ENCODE assay signal across 18 cellular contexts in the genomic region with DNA sequence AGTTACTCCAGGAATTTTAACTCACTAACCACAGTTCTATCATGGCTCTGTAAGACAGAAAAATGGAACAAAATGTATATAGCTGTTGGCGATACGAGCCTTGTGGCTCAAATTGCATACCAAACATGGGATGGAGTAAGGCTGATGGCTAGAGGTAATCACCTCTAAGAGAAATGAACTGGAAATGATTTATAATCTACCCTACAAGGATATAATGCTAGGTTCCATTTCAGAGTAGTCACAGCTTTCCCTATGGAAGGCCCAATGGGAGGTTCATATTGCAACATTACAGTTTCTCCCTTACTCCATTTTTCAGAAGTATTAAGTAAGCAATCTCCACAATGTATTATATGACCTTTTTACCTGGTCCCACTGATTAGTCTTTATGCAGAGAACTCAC.
DNase-seq lines count a peak whose midpoint lies in the region; ATAC-seq, FAIRE-seq and TF ChIP-seq lines count a peak whose summit lies in the region.
"Had no signal": no experiment of that assay in that cellular context is flagged by ENCODE, and none has a peak within 500 bp of the region (broad histone marks: within the 10 kb centered on the region; RNA-seq: fewer than 3 reads in every experiment).

No MANE protein-coding gene starts in this region.

- H2AFZ ChIP-seq in KMS-11 (ENCODE audit: low read depth) = no peak overlapping the region

- DNase-seq in D721Med (ENCODE audit: insufficient read length, low spot score) = no peak
- no peak for DNase-seq in SK-N-MC (ENCODE audit: low read depth, low spot score)
- DNase-seq in fibroblast of villous mesenchyme (ENCODE audit: low read depth) = peak; percentile 29
- DNase-seq in activated naive CD8-positive, alpha-beta T cell treated with anti-CD3 and anti-CD28 coated beads, Interleukin-2, amount 50 U/mL, for 24 hours = no peak
- DNase-seq in HK-2 (ENCODE audit: unreplicated experiment) = no peak
- DNase-seq: ACHN; CD4-positive, alpha-beta memory T cell; DMS 273 treated with DMSO at 0.1 percent for 48 hours; H7; MV-4-11; NCI-H1436 treated with DMSO at 0.1 percent for 48 hours; NCI-H82; SHP77 treated with DMSO at 0.1 percent for 48 hours had no signal

- H3K4me3 Mint-ChIP-seq in activated naive CD8-positive, alpha-beta T cell treated with anti-CD3 and anti-CD28 coated beads, Interleukin-2, amount 50 U/mL, for 24 hours = no peak overlapping the region
- H3K4me3 Mint-ChIP-seq: B cell; CD4-positive, alpha-beta memory T cell; IgD-negative memory B cell had no signal

- H4K20me1 ChIP-seq in KMS-11 (ENCODE audit: insufficient read depth) = no peaks in the 10 kb centered on the region

- TF ChIP-seq CTCF in D721Med (IDR thresholded peaks at IDR 0.05; ENCODE audit: insufficient read depth, missing control alignments) (no peak), KMS-11 (conservative IDR thresholded peaks at IDR 0.05; ENCODE audit: low read depth, low read length) (no peak), fibroblast of villous mesenchyme (IDR thresholded peaks at IDR 0.05; ENCODE audit: insufficient read depth, low read depth, low read length) (no peak)

- H3K27me3 Mint-ChIP-seq in activated naive CD8-positive, alpha-beta T cell treated with anti-CD3 and anti-CD28 coated beads, Interleukin-2, amount 50 U/mL, for 24 hours = no peaks in the 10 kb centered on the region
- H3K27me3 Mint-ChIP-seq: B cell; CD4-positive, alpha-beta memory T cell; IgD-negative memory B cell had no signal

- peak overlapping the region; percentile 7; the same call in 1 of the 2 replicates for H3K27ac ChIP-seq in KMS-11
- H3K27ac ChIP-seq in SK-N-MC = peak overlapping the region; percentile 80

- H3K79me2 ChIP-seq in KMS-11 (ENCODE audit: insufficient read depth, low read depth) = no peaks in the 10 kb centered on the region

- no peak overlapping the region for H3K27ac Mint-ChIP-seq in activated naive CD8-positive, alpha-beta T cell treated with anti-CD3 and anti-CD28 coated beads, Interleukin-2, amount 50 U/mL, for 24 hours
- H3K27ac Mint-ChIP-seq: B cell, IgD-negative memory B cell had no signal

- H3K36me3 ChIP-seq in KMS-11 (ENCODE audit: insufficient read depth) (no peaks in the 10 kb centered on the region), SK-N-MC (ENCODE audit: insufficient read depth, low read length) (peaks cover 11% of the 10 kb centered on the region)

- H3K4me1 ChIP-seq in KMS-11 (ENCODE audit: low read depth, poor library complexity, severe bottlenecking) = peaks cover 52% of the 10 kb centered on the region

- H3K9me3 ChIP-seq in SK-N-MC (ENCODE audit: low read depth, low read length) = no peaks in the 10 kb centered on the region

- no peaks in the 10 kb centered on the region for H3K27me3 ChIP-seq in KMS-11 (ENCODE audit: insufficient read depth, low read depth)

- peaks cover 5% of the 10 kb centered on the region for H3K4me1 Mint-ChIP-seq in activated naive CD8-positive, alpha-beta T cell treated with anti-CD3 and anti-CD28 coated beads, Interleukin-2, amount 50 U/mL, for 24 hours
- H3K4me1 Mint-ChIP-seq: B cell had no signal

- no peak for ATAC-seq in activated naive CD8-positive, alpha-beta T cell treated with anti-CD3 and anti-CD28 coated beads, Interleukin-2, amount 50 U/mL, for 24 hours
- no peak for ATAC-seq in GM21390 (IDR thresholded peaks at IDR 0.05; ENCODE audit: unreplicated experiment)

- no peak overlapping the region for H3K4me2 ChIP-seq in KMS-11

- no peaks in the 10 kb centered on the region for H3K9me3 Mint-ChIP-seq in activated naive CD8-positive, alpha-beta T cell treated with anti-CD3 and anti-CD28 coated beads, Interleukin-2, amount 50 U/mL, for 24 hours
- H3K9me3 Mint-ChIP-seq: IgD-negative memory B cell had no signal

- H3K4me3 ChIP-seq in KMS-11 (IDR thresholded peaks at IDR 0.05; ENCODE audit: insufficient read depth, low read depth, low read length) (no peak overlapping the region), SK-N-MC (no peak overlapping the region), fibroblast of villous mesenchyme (ENCODE audit: low read depth, low read length) (no peak overlapping the region)

- H3K9ac ChIP-seq in KMS-11 = no peak overlapping the region
- peak overlapping the region; percentile 14 for H3K9ac ChIP-seq in SK-N-MC (ENCODE audit: insufficient read length)

- peaks cover 17% of the 10 kb centered on the region for H3K36me3 Mint-ChIP-seq in activated naive CD8-positive, alpha-beta T cell treated with anti-CD3 and anti-CD28 coated beads, Interleukin-2, amount 50 U/mL, for 24 hours (ENCODE audit: low read depth)

- peak; percentile 32 for FAIRE-seq in D721Med (lab: Jason Lieb, UNC)
- FAIRE-seq: RCC 7860 had no signal
